ENCODE assay signal across 16 cellular contexts in genomic region chr19:38455031-38455430, GRCh38. TPM values are rescaled to one million over a fixed set of nuclear protein-coding genes. Genes with fewer than 3 reads are reported as not detected.
DNase-seq lines count a peak whose midpoint lies in the region; ATAC-seq and TF ChIP-seq lines count a peak whose summit lies in the region.
"Had no signal": no experiment of that assay in that cellular context is flagged by ENCODE, and none has a peak within 500 bp of the region (broad histone marks: within the 10 kb centered on the region; RNA-seq: fewer than 3 reads in every experiment).

No MANE protein-coding gene starts in this region.

- TF ChIP-seq EP300 in gastroesophageal sphincter (IDR thresholded peaks at IDR 0.05) = no peak

- H3K9me3 Mint-ChIP-seq in activated CD8-positive, alpha-beta T cell treated with anti-CD3 and anti-CD28 coated beads for 36 hours = no peaks in the 10 kb centered on the region
- H3K9me3 Mint-ChIP-seq: CD4-positive, alpha-beta T cell had no signal

- H3K27ac Mint-ChIP-seq in activated CD8-positive, alpha-beta T cell treated with anti-CD3 and anti-CD28 coated beads for 36 hours = no peak overlapping the region
- H3K27ac Mint-ChIP-seq: CD4-positive, alpha-beta T cell had no signal

- H3K9me3 ChIP-seq in gastroesophageal sphincter = no peaks in the 10 kb centered on the region
- H3K9me3 ChIP-seq: testis had no signal

- H3K36me3 ChIP-seq in gastroesophageal sphincter = no peaks in the 10 kb centered on the region

- TF ChIP-seq CTCF in activated CD8-positive, alpha-beta T cell treated with anti-CD3 and anti-CD28 coated beads for 36 hours (IDR thresholded peaks at IDR 0.05) = no peak
- no peak for TF ChIP-seq CTCF in gastroesophageal sphincter (IDR thresholded peaks at IDR 0.05)

- ATAC-seq in activated CD8-positive, alpha-beta T cell treated with anti-CD3 and anti-CD28 coated beads for 36 hours = no peak
- ATAC-seq in HG02571 (IDR thresholded peaks at IDR 0.05; ENCODE audit: unreplicated experiment) (no peak), HG03095 (IDR thresholded peaks at IDR 0.05; ENCODE audit: unreplicated experiment) (no peak), gastroesophageal sphincter (no peak)

- no peaks in the 10 kb centered on the region for H3K27me3 Mint-ChIP-seq in activated CD8-positive, alpha-beta T cell treated with anti-CD3 and anti-CD28 coated beads for 36 hours

- H3K36me3 Mint-ChIP-seq in activated CD8-positive, alpha-beta T cell treated with anti-CD3 and anti-CD28 coated beads for 36 hours (ENCODE audit: low read depth) = no peaks in the 10 kb centered on the region

- H3K4me3 ChIP-seq in gastroesophageal sphincter = no peak overlapping the region
- H3K4me3 ChIP-seq: testis had no signal

- POLR2A ChIA-PET in activated CD8-positive, alpha-beta T cell treated with anti-CD3 and anti-CD28 coated beads for 36 hours (lab: Charles Lee) = no interaction called here

- CTCF ChIA-PET in activated CD8-positive, alpha-beta T cell treated with anti-CD3 and anti-CD28 coated beads for 36 hours (lab: Charles Lee) = no interaction called here

- no peak overlapping the region for H3K4me3 Mint-ChIP-seq in activated CD8-positive, alpha-beta T cell treated with anti-CD3 and anti-CD28 coated beads for 36 hours
- H3K4me3 Mint-ChIP-seq: CD4-positive, alpha-beta T cell had no signal

- no peaks in the 10 kb centered on the region for H3K4me1 ChIP-seq in gastroesophageal sphincter
- H3K4me1 ChIP-seq: testis had no signal

- no peak for TF ChIP-seq POLR2A in gastroesophageal sphincter (IDR thresholded peaks at IDR 0.05)

- 36 to 55% methylated on average over 4 of the region's 4 CpGs for WGBS in gastroesophageal sphincter (ENCODE audit: low coverage in 1 of 2), 2 donors

- H3K27ac ChIP-seq in gastroesophageal sphincter = no peak overlapping the region
- H3K27ac ChIP-seq: testis had no signal

- intact Hi-C loops in activated CD8-positive, alpha-beta T cell treated with anti-CD3 and anti-CD28 coated beads for 36 hours (cut with micrococcal nuclease) = no loop called here

- DNase-seq in EH (ENCODE audit: low read depth) (peak; percentile 39), HuH-7.5 (ENCODE audit: low spot score) (peak; percentile 74), islet precursor cell (peak; percentile 62), activated T-cell treated with anti-CD3 and anti-CD28 coated beads for 4 hours (no peak)
- peak; percentile 13 for DNase-seq in activated CD8-positive, alpha-beta T cell treated with anti-CD3 and anti-CD28 coated beads for 36 hours
- DNase-seq: activated CD4-positive, alpha-beta T cell treated with anti-CD3 and anti-CD28 coated beads, Interleukin-2, amount 50 U/mL, for 4 hours; activated gamma-delta T cell treated with Interleukin-2 at 50 U/mL for 16 hours; CD4-positive, alpha-beta T cell; GOT3; NCI-H146; testis had no signal

- peaks cover 6% of the 10 kb centered on the region for H3K4me1 Mint-ChIP-seq in activated CD8-positive, alpha-beta T cell treated with anti-CD3 and anti-CD28 coated beads for 36 hours (ENCODE audit: low read depth)

- H3K27me3 ChIP-seq in gastroesophageal sphincter = peaks cover 6% of the 10 kb centered on the region
- H3K27me3 ChIP-seq: testis had no signal

RNA-seq across cellular contexts. Expression of gene RYR1, which starts 21.5 kb away (rescaled TPM):
- 1 to 10 TPM in 1 of 2 experiments, under 1 TPM in 1; 0.63 to 1.2 TPM for total RNA-seq in activated CD8-positive, alpha-beta T cell treated with anti-CD3 and anti-CD28 coated beads for 36 hours
- total RNA-seq in gastroesophageal sphincter = 1 to 10 TPM in 3 of 4 donors, under 1 TPM in 1; 0.82 to 1.6 (median 1.5) TPM

RNA-seq across cellular contexts. Expression of gene RASGRP4, which starts 29.0 kb away (rescaled TPM):
- 1 to 10 TPM; 1.4 to 1.8 TPM for total RNA-seq in activated CD8-positive, alpha-beta T cell treated with anti-CD3 and anti-CD28 coated beads for 36 hours
- total RNA-seq in gastroesophageal sphincter = 1 to 10 TPM; 1.2 to 4.7 (median 4.0) TPM
- total RNA-seq: chondrocyte, kidney epithelial cell had no signal

RNA-seq across cellular contexts. Expression of gene FAM98C, which starts 52.1 kb away (rescaled TPM):
- total RNA-seq in activated CD8-positive, alpha-beta T cell treated with anti-CD3 and anti-CD28 coated beads for 36 hours = 10 to 100 TPM; 11.7 to 12.5 TPM
- 10 to 100 TPM in 2 of 4 donors, 1 to 10 TPM in 2; 8.7 to 27.1 (median 15.9) TPM for total RNA-seq in gastroesophageal sphincter
